Comparison of ENCODE assay signal across 8 cellular contexts in genomic region chr3:4493008-4493930, GRCh38. TPM values are rescaled to one million over a fixed set of nuclear protein-coding genes. Genes with fewer than 3 reads are reported as not detected.
DNase-seq lines count a peak whose midpoint lies in the region; ATAC-seq, FAIRE-seq and TF ChIP-seq lines count a peak whose summit lies in the region.

Gene ITPR1 (plus strand): TSS chr3:4493348. CDS start chr3:4516492, 23,144 bp downstream.

- TF ChIP-seq CTCF in WERI-Rb-1 (IDR thresholded peaks at IDR 0.05; ENCODE audit: low read depth, low read length) (no peak), bronchial epithelial cell (IDR thresholded peaks at IDR 0.05; ENCODE audit: insufficient read depth, low read length, severe bottlenecking) (no peak), smooth muscle cell (IDR thresholded peaks at IDR 0.05; ENCODE audit: borderline replicate concordance, insufficient read depth, poor library complexity, severe bottlenecking) (no peak)

- H3K79me2 ChIP-seq in smooth muscle cell (ENCODE audit: low read depth): no peaks in the 10 kb centered on the region

- no peaks in the 10 kb centered on the region for H3K36me3 ChIP-seq in WERI-Rb-1
- no peaks in the 10 kb centered on the region for H3K36me3 ChIP-seq in bronchial epithelial cell (ENCODE audit: control insufficient read depth, insufficient read depth, low read length)
- no peaks in the 10 kb centered on the region for H3K36me3 ChIP-seq in smooth muscle cell (ENCODE audit: low read depth)

- no peaks in the 10 kb centered on the region for H4K20me1 ChIP-seq in smooth muscle cell (ENCODE audit: low read depth)

- peak within 1 kb of the TSS; percentile 92 for H2AFZ ChIP-seq in smooth muscle cell (ENCODE audit: low read depth)

- H3K4me1 ChIP-seq in smooth muscle cell (ENCODE audit: low read depth): peaks cover 10% of the 10 kb centered on the region

- H3K9ac ChIP-seq in smooth muscle cell (ENCODE audit: low read depth): peak within 1 kb of the TSS; percentile 82

- H3K4me2 ChIP-seq in smooth muscle cell: peak within 1 kb of the TSS; percentile 94

- peak; percentile 80 for ATAC-seq in GM18873 (IDR thresholded peaks at IDR 0.05; ENCODE audit: low FRiP score, unreplicated experiment)
- peak; percentile 94 for ATAC-seq in HG03139 (IDR thresholded peaks at IDR 0.05; ENCODE audit: unreplicated experiment)

- no peaks in the 10 kb centered on the region for H3K9me3 ChIP-seq in WERI-Rb-1 (ENCODE audit: severe bottlenecking)
- no peaks in the 10 kb centered on the region for H3K9me3 ChIP-seq in smooth muscle cell (replicated peaks; ENCODE audit: low read depth)

- H3F3A ChIP-seq in smooth muscle cell (ENCODE audit: low read depth): peaks cover 4% of the 10 kb centered on the region

- WGBS in smooth muscle cell (ENCODE audit: low lambda C conversion rate): 2% methylated on average over 41 of the region's 47 CpGs

- no peaks in the 10 kb centered on the region for H3K27me3 ChIP-seq in WERI-Rb-1 (ENCODE audit: insufficient read depth, low read depth, severe bottlenecking)
- H3K27me3 ChIP-seq in bronchial epithelial cell (ENCODE audit: control insufficient read depth, insufficient read depth, low read length): no peaks in the 10 kb centered on the region
- H3K27me3 ChIP-seq in smooth muscle cell (ENCODE audit: low read depth): peaks cover 5% of the 10 kb centered on the region

- peak within 1 kb of the TSS; percentile 83 for H3K4me3 ChIP-seq in WERI-Rb-1 (ENCODE audit: low read depth, low read length)
- H3K4me3 ChIP-seq in bronchial epithelial cell (ENCODE audit: low read depth, low read length): peak within 1 kb of the TSS; percentile 83
- H3K4me3 ChIP-seq in smooth muscle cell: peak within 1 kb of the TSS; percentile 88

- DNase-seq in ACHN (peak; percentile 98), NCI-H2227 (lab: John Stamatoyannopoulos, UW; ENCODE audit: unreplicated experiment) (peak; percentile 96), WERI-Rb-1 (peak; percentile 99), bronchial epithelial cell (ENCODE audit: low read depth) (peak; percentile 94), iPS-NIHi11 (ENCODE audit: low spot score) (peak; percentile 94), smooth muscle cell (lab: John Stamatoyannopoulos, UW; ENCODE audit: unreplicated experiment) (peak; percentile 88)

- H3K27ac ChIP-seq in WERI-Rb-1: peak within 1 kb of the TSS; percentile 68
- peak within 1 kb of the TSS; percentile 37 for H3K27ac ChIP-seq in smooth muscle cell (ENCODE audit: low read depth)

- in situ Hi-C loops in ACHN (cut with HindIII; ENCODE audit: low pct_ligation_motif_present, low pct_unique_long_range_greater_than_20kb, low sequenced_read_pairs): no loop called here

- no peak for FAIRE-seq in bronchial epithelial cell (lab: Jason Lieb, UNC)

RNA-seq across cellular contexts. Expression of gene ITPR1, which starts in this region (rescaled TPM):
- total RNA-seq in bronchial epithelial cell: 16.3 and 18.1 TPM in 2 replicates
- 28.6 and 31.6 TPM in 2 replicates for total RNA-seq in smooth muscle cell
- 16.4 and 17.9 TPM in 2 replicates for polyA plus RNA-seq in smooth muscle cell

Comparison
In these comparisons a context has a peak if more than half of its experiments do, and no peak if none do; other contexts are left out.
1. Peak in every context shown above with its lines: DNase-seq, ATAC-seq, H3K4me3 ChIP-seq and H3K27ac ChIP-seq.